In the genomic region with DNA sequence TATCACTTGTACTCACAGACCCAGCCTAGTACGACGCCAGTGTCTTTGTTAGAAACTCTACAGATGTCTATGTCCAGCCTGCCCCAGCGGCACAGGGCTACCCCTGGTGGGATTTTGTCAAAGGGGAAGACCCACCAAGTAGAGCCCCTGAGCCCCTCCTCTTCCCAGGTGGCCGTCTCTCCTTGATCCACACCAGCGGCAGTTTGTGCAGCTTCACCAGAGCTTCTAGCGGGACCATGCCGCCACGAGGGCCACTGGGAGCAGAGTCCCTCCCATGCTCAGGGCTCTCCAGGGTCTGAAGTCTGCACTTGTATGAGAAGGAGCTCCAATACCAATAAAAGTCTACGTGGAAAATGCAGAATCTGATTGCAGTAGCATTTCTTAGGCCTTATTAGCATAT, we compare ENCODE assay signal across 24 cellular contexts.
"Had no signal": no experiment of that assay in that cellular context is flagged by ENCODE, and none has a peak within 500 bp of the region (broad histone marks: within the 10 kb centered on the region; RNA-seq: fewer than 3 reads in every experiment).

No MANE protein-coding gene starts in this region.

- H3K27ac ChIP-seq: breast epithelium, PC-9 had no signal

- ATAC-seq: activated CD8-positive, alpha-beta T cell treated with anti-CD3 and anti-CD28 coated beads, Interleukin-2, amount 10 ng/mL, durations not matched to agents 7 days and 5 days; activated T-cell treated with anti-CD3 and anti-CD28 coated beads, Interleukin-2, amount 50 U/mL, for 4 hours; T-helper 17 cell; WTC11 had no signal

- H3K9me3 ChIP-seq: breast epithelium had no signal

- H3K4me1 ChIP-seq: breast epithelium had no signal

- H2AFZ ChIP-seq: PC-9 had no signal

- H3K27me3 ChIP-seq: breast epithelium had no signal

- H3K36me3 ChIP-seq: breast epithelium had no signal

- DNase-seq: activated CD4-positive, alpha-beta T cell treated with anti-CD3 and anti-CD28 coated beads for 48 hours; activated CD4-positive, alpha-beta T cell treated with anti-CD3 and anti-CD28 coated beads, Interleukin-2, amount 50 U/mL, for 4 hours; activated CD4-positive, CD25-positive, alpha-beta regulatory T cell treated with anti-CD3 and anti-CD28 coated beads, Interleukin-2, amount 50 U/mL, for 72 hours; activated CD8-positive, alpha-beta T cell treated with anti-CD3 and anti-CD28 coated beads, Interleukin-2, amount 10 ng/mL, durations not matched to agents 7 days and 5 days; activated effector memory CD4-positive, alpha-beta T cell treated with anti-CD3 and anti-CD28 coated beads, Interleukin-2, amount 50 U/mL, for 16 hours; activated naive CD4-positive, alpha-beta T cell treated with anti-CD3 and anti-CD28 coated beads for 36 hours; activated naive CD8-positive, alpha-beta T cell treated with anti-CD3 and anti-CD28 coated beads for 36 hours; activated T-cell treated with anti-CD3 and anti-CD28 coated beads, Interleukin-2, amount 50 U/mL, for 4 hours; caudate nucleus; Kasumi-1; NCI-H1048; NCI-H146; NCI-H187 treated with DMSO at 0.1 percent for 48 hours; NCI-H2081 treated with DMSO at 0.1 percent for 48 hours; NCI-H2171 treated with DMSO at 0.1 percent for 48 hours; NCI-H345; NCI-H510A; NCI-H526 treated with DMSO at 0.1 percent for 48 hours; PC-9; SIG-M5; T-helper 17 cell; T-helper 9 cell had no signal

- H3K4me2 ChIP-seq: PC-9 had no signal

- H3K4me3 ChIP-seq: breast epithelium, PC-9 had no signal
